Comparison of ENCODE assay signal across 9 cellular contexts in genomic region chr10:78852856-78853255, GRCh38.
DNase-seq lines count a peak whose midpoint lies in the region; ATAC-seq and TF ChIP-seq lines count a peak whose summit lies in the region.
"Had no signal": no experiment of that assay in that cellular context is flagged by ENCODE, and none has a peak within 500 bp of the region (broad histone marks: within the 10 kb centered on the region; RNA-seq: fewer than 3 reads in every experiment).

No MANE protein-coding gene starts in this region.

- intact Hi-C loops in mammary epithelial cell (cut with micrococcal nuclease), result loop anchor here (1.0 kb wide), 1 partner anchor 342 kb away; no protein-coding TSS in a partner anchor

- in situ Hi-C loops in KBM-7 (cut with MboI; ENCODE audit: low pct_unique_long_range_greater_than_20kb, low sequenced_read_pairs), result no loop called here
- in situ Hi-C loops in mammary epithelial cell (cut with MboI; ENCODE audit: low sequenced_read_pairs in 2 of 2), result no loop called here

- no peak overlapping the region for H2AFZ ChIP-seq in mammary epithelial cell (ENCODE audit: low read depth, low read length)

- dilution Hi-C loops in mammary epithelial cell (cut with HindIII; ENCODE audit: low sequenced_read_pairs), result no loop called here

- no peaks in the 10 kb centered on the region for H3K4me1 ChIP-seq in mammary epithelial cell (ENCODE audit: insufficient read depth, low read length)

- WGBS in mammary epithelial cell (ENCODE audit: low coverage, missing lambda C conversion rate), result 67% methylated on average over 3 of the region's 3 CpGs

- no peaks in the 10 kb centered on the region for H3K27me3 ChIP-seq in mammary epithelial cell (ENCODE audit: insufficient read depth, low read length)

- DNase-seq in EL (peak; percentile 17), KBM-7 (peak; percentile 43), mammary epithelial cell (no peak), lung microvascular endothelial cell (ENCODE audit: low read depth in 2 of 2) (peak; percentile 47 to 51), activated gamma-delta T cell (lab: John Stamatoyannopoulos, UW) (no peak), Kasumi-1 (lab: John Stamatoyannopoulos, UW) (no peak)
- DNase-seq: activated naive CD8-positive, alpha-beta T cell treated with anti-CD3 and anti-CD28 coated beads, Interleukin-2, amount 10 ng/mL, durations not matched to agents 7 days and 5 days had no signal

- no peaks in the 10 kb centered on the region for H3K36me3 ChIP-seq in mammary epithelial cell (ENCODE audit: insufficient read depth, low read length)

- H3K9me3 ChIP-seq in mammary epithelial cell (replicated peaks; ENCODE audit: insufficient read depth, low read length), result no peaks in the 10 kb centered on the region

- BruUV-seq in mammary epithelial cell (replicated peaks; lab: Mats Ljungman, UMichigan), result no TSS peak

- H3K4me3 ChIP-seq in mammary epithelial cell (replicated peaks in 1 of 3; ENCODE audit: insufficient read depth in 1 of 3, low read depth in 2 of 3, low read length in 3 of 3), result no peak overlapping the region

- no peak overlapping the region for H3K4me2 ChIP-seq in mammary epithelial cell (ENCODE audit: insufficient read depth, low read depth, low read length)

- no peak overlapping the region for H3K27ac ChIP-seq in mammary epithelial cell (ENCODE audit: insufficient read depth, low read depth, low read length)

- CTCF ChIA-PET in mammary epithelial cell (lab: Charles Lee; ENCODE audit: low non-redundant PET), result no interaction called here

- peak; percentile 11 to 33 for TF ChIP-seq CTCF in mammary epithelial cell (conservative IDR thresholded peaks at IDR 0.05 in 1 of 2, IDR thresholded peaks at IDR 0.05 in 1 of 2; ENCODE audit: extremely low read depth in 1 of 2, insufficient read depth in 1 of 2, low read depth in 1 of 2, low read length in 2 of 2)

- ATAC-seq in HG03378 (IDR thresholded peaks at IDR 0.05; ENCODE audit: unreplicated experiment) (no peak), HG03196 (IDR thresholded peaks at IDR 0.05; ENCODE audit: unreplicated experiment) (no peak)

- H4K20me1 ChIP-seq in mammary epithelial cell (ENCODE audit: insufficient read depth, low read length), result no peaks in the 10 kb centered on the region

- H3K79me2 ChIP-seq in mammary epithelial cell (ENCODE audit: insufficient read depth, low read length), result no peaks in the 10 kb centered on the region

- no peak overlapping the region for H3K9ac ChIP-seq in mammary epithelial cell (ENCODE audit: insufficient read depth, low read length)

Comparison
In these comparisons a context has a peak if more than half of its experiments do, and no peak if none do; other contexts are left out.
1. DNase-seq: peak in EL (single experiment), KBM-7 (single experiment) and lung microvascular endothelial cell (2 of 2); none in mammary epithelial cell (single experiment), activated gamma-delta T cell (single experiment) and Kasumi-1 (0 of 2).